33 cellular contexts compared by ENCODE assay signal in the genomic region with DNA sequence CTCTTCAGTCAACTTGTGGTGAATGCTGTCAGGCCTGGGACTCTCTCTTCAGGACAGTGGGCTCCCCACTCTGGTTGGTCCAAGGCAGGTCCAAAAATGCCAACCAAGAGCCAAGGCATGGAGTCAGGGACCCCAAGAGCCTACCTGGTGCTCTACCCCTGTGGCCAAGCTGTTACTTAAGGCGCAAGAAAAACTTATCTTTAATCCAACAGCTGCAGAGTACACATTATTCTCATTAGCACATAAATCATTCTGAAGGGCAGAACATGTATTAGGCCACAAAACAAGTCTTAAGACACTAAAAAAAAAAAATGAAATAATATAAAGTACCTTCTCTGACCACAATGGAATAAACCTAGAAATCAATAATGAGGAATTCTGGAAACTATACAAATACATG.
"Had no signal": no experiment of that assay in that cellular context is flagged by ENCODE, and none has a peak within 500 bp of the region (broad histone marks: within the 10 kb centered on the region; RNA-seq: fewer than 3 reads in every experiment).

No MANE protein-coding gene starts in this region.

- H3K4me1 ChIP-seq: breast epithelium had no signal

- H3K27ac Mint-ChIP-seq: activated CD4-positive, alpha-beta T cell treated with anti-CD3 and anti-CD28 coated beads, Interleukin-2, amount 10 ng/mL, durations not matched to agents 24 days and 14 days; activated CD8-positive, alpha-beta T cell treated with anti-CD3 and anti-CD28 coated beads for 36 hours; activated naive CD4-positive, alpha-beta T cell treated with anti-CD3 and anti-CD28 coated beads for 36 hours; activated naive CD4-positive, alpha-beta T cell treated with anti-CD3 and anti-CD28 coated beads, Interleukin-2, amount 50 U/mL, for 72 hours; activated T-cell treated with anti-CD3 and anti-CD28 coated beads, Interleukin-2, amount 50 U/mL, for 24 hours; activated T-helper 1 cell treated with anti-CD3 and anti-CD28 coated beads, Interleukin-12 subunit alpha, Interleukin-12 subunit beta, Interleukin-2, Interleukin-4 antibody, amounts not matched to agents 30 ng/mL and 10 ng/mL and 1 ng/mL, durations not matched to agents 14 hours and 24 hours and 36 hours; IgD-negative memory B cell had no signal

- H3K9me3 Mint-ChIP-seq: activated T-cell treated with anti-CD3 and anti-CD28 coated beads, Interleukin-2, amount 50 U/mL, for 24 hours had no signal

- H3K36me3 ChIP-seq: breast epithelium had no signal

- H3K27me3 ChIP-seq: breast epithelium had no signal

- H2AFZ ChIP-seq: PC-9 had no signal

- H3K27me3 Mint-ChIP-seq: activated CD4-positive, alpha-beta T cell treated with anti-CD3 and anti-CD28 coated beads, Interleukin-2, amount 10 ng/mL, durations not matched to agents 24 days and 14 days; activated CD8-positive, alpha-beta T cell treated with anti-CD3 and anti-CD28 coated beads for 36 hours; activated T-cell treated with anti-CD3 and anti-CD28 coated beads, Interleukin-2, amount 50 U/mL, for 24 hours; IgD-negative memory B cell had no signal

- ATAC-seq: activated CD8-positive, alpha-beta T cell treated with anti-CD3 and anti-CD28 coated beads for 36 hours; activated naive CD4-positive, alpha-beta T cell treated with anti-CD3 and anti-CD28 coated beads, Interleukin-2, amount 50 U/mL, for 72 hours; Right ventricle myocardium inferior had no signal

- H3K4me1 Mint-ChIP-seq: activated CD4-positive, alpha-beta T cell treated with anti-CD3 and anti-CD28 coated beads, Interleukin-2, amount 10 ng/mL, durations not matched to agents 24 days and 14 days had no signal

- H3K4me3 ChIP-seq: breast epithelium, PC-9 had no signal

- H3K9me3 ChIP-seq: breast epithelium had no signal

- DNase-seq: activated CD4-positive, alpha-beta T cell treated with anti-CD3 and anti-CD28 coated beads, Interleukin-2, amount 10 ng/mL, durations not matched to agents 24 days and 14 days; activated CD4-positive, alpha-beta T cell treated with anti-CD3 and anti-CD28 coated beads, Interleukin-2, amount 50 U/mL, for 4 hours; activated CD8-positive, alpha-beta T cell treated with anti-CD3 and anti-CD28 coated beads for 36 hours; activated gamma-delta T cell treated with Interleukin-2 at 50 U/mL for 16 hours; activated naive CD4-positive, alpha-beta T cell treated with anti-CD3 and anti-CD28 coated beads for 36 hours; activated T-cell treated with anti-CD3 and anti-CD28 coated beads, Interleukin-2, amount 50 U/mL, for 24 hours; amniotic stem cell; aorta; Kasumi-1; KG1; MM.1S; MV-4-11; NCI-H1092; NCI-H1436 treated with DMSO at 0.1 percent for 48 hours; NCI-H1694 treated with DMSO at 0.1 percent for 48 hours; NCI-H2029; NCI-H2171; NCI-H510A; NCI-H526; NCI-H748 treated with DMSO at 0.1 percent for 48 hours; NK-92 treated with Interleukin-12 subunit alpha and Interleukin-12 subunit beta, amount 100 ng/mL, for 24 hours; PC-9; SIG-M5; SW 1271; T-helper 1 cell; T1000 had no signal

- H3K4me2 ChIP-seq: PC-9 had no signal

- FAIRE-seq: RCC 7860 had no signal

- H3K27ac ChIP-seq: breast epithelium, PC-9, RWPE1 had no signal

- H3K4me3 Mint-ChIP-seq: activated CD4-positive, alpha-beta T cell treated with anti-CD3 and anti-CD28 coated beads, Interleukin-2, amount 10 ng/mL, durations not matched to agents 24 days and 14 days; activated CD8-positive, alpha-beta T cell treated with anti-CD3 and anti-CD28 coated beads for 36 hours; activated naive CD4-positive, alpha-beta T cell treated with anti-CD3 and anti-CD28 coated beads for 36 hours; activated T-cell treated with anti-CD3 and anti-CD28 coated beads, Interleukin-2, amount 50 U/mL, for 24 hours; activated T-helper 1 cell treated with anti-CD3 and anti-CD28 coated beads, Interleukin-12 subunit alpha, Interleukin-12 subunit beta, Interleukin-2, Interleukin-4 antibody, amounts not matched to agents 30 ng/mL and 10 ng/mL and 1 ng/mL, durations not matched to agents 14 hours and 24 hours and 36 hours had no signal
